ENCODE assay signal across 8 cellular contexts in the genomic region with DNA sequence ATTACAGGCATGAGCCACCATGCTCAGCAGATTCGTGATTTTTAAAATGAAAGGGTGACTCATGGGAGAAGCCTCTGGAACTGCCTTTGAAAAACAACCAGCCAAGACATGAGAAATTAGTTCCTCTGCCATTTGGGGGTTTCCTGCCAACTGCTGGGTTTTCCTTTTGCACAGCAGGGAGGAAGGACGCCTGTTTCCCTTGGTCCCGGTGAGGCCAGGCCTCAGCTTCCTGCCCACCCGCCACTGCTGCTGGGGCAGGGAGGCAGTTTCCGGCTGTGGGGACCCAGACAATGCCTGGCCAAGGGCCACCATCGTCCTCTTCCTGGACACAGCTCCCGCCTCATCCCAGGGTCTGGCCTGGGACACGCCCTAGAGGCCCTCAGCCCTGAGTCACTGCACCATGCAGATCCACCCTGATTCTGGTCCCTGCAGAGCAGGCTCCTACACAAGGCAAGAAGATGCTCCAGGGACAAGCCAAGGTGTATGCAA. TPM values are rescaled to one million over a fixed set of nuclear protein-coding genes. Genes with fewer than 3 reads are reported as not detected.
DNase-seq lines count a peak whose midpoint lies in the region; TF ChIP-seq lines count a peak whose summit lies in the region.

No MANE protein-coding gene starts in this region.

- H3K4me1 Mint-ChIP-seq in activated CD4-positive, alpha-beta T cell treated with anti-CD3 and anti-CD28 coated beads, Interleukin-2, amount 10 ng/mL, durations not matched to agents 7 days and 5 days: peaks cover 52% of the 10 kb centered on the region

- peak; percentile 17 for DNase-seq in activated T-cell treated with anti-CD3 and anti-CD28 coated beads for 24 hours (ENCODE audit: low read depth)
- no peak for DNase-seq in activated T-cell treated with anti-CD3 and anti-CD28 coated beads, Interleukin-2, amount 50 U/mL, for 1 hour
- no peak for DNase-seq in activated CD4-positive, alpha-beta T cell treated with anti-CD3 and anti-CD28 coated beads, Interleukin-2, amount 10 ng/mL, durations not matched to agents 7 days and 5 days
- peak; percentile 70 for DNase-seq in fibroblast of villous mesenchyme (ENCODE audit: low read depth)
- peak; percentile 91 for DNase-seq in sigmoid colon
- no peak for DNase-seq in activated gamma-delta T cell treated with Interleukin-2 at 50 U/mL for 16 hours
- no peak for DNase-seq in HEK293T (ENCODE audit: extremely low spot score)
- no peak for DNase-seq in NCI-H2227 (lab: John Stamatoyannopoulos, UW; ENCODE audit: unreplicated experiment)

- no peaks in the 10 kb centered on the region for H3K9me3 ChIP-seq in sigmoid colon

- no peaks in the 10 kb centered on the region for H3K27me3 ChIP-seq in sigmoid colon

- peaks cover 0 to 20% (median 9%) of the 10 kb centered on the region in 4 donors for H3K36me3 ChIP-seq in sigmoid colon

- no peaks in the 10 kb centered on the region for H3K9me3 Mint-ChIP-seq in activated CD4-positive, alpha-beta T cell treated with anti-CD3 and anti-CD28 coated beads, Interleukin-2, amount 10 ng/mL, durations not matched to agents 7 days and 5 days

- H3K27ac Mint-ChIP-seq in activated CD4-positive, alpha-beta T cell treated with anti-CD3 and anti-CD28 coated beads, Interleukin-2, amount 10 ng/mL, durations not matched to agents 7 days and 5 days: peak overlapping the region; percentile 74

- H3K36me3 Mint-ChIP-seq in activated CD4-positive, alpha-beta T cell treated with anti-CD3 and anti-CD28 coated beads, Interleukin-2, amount 10 ng/mL, durations not matched to agents 7 days and 5 days (ENCODE audit: low read depth): peaks cover 2% of the 10 kb centered on the region

- peaks cover 0 to 79% (median 64%) of the 10 kb centered on the region in 4 donors for H3K4me1 ChIP-seq in sigmoid colon

- peak overlapping the region; percentile 94 to 96 (median 94) for H3K27ac ChIP-seq in sigmoid colon

- POLR2A ChIA-PET in activated CD4-positive, alpha-beta T cell treated with anti-CD3 and anti-CD28 coated beads, Interleukin-2, amount 10 ng/mL, durations not matched to agents 7 days and 5 days (lab: Charles Lee): no interaction called here
- POLR2A ChIA-PET in HEK293T (lab: Yijun Ruan, JAX): no interaction called here

- TF ChIP-seq POLR2A in sigmoid colon (IDR thresholded peaks at IDR 0.05): no peak

- no peak for TF ChIP-seq CTCF in fibroblast of villous mesenchyme (IDR thresholded peaks at IDR 0.05; ENCODE audit: insufficient read depth, low read depth, low read length)
- TF ChIP-seq CTCF in sigmoid colon (IDR thresholded peaks at IDR 0.05): no peak

- H3K27me3 Mint-ChIP-seq in activated CD4-positive, alpha-beta T cell treated with anti-CD3 and anti-CD28 coated beads, Interleukin-2, amount 10 ng/mL, durations not matched to agents 7 days and 5 days: no peaks in the 10 kb centered on the region

- H3K4me3 Mint-ChIP-seq in activated CD4-positive, alpha-beta T cell treated with anti-CD3 and anti-CD28 coated beads, Interleukin-2, amount 10 ng/mL, durations not matched to agents 7 days and 5 days: no peak overlapping the region

- CTCF ChIA-PET in activated CD4-positive, alpha-beta T cell treated with anti-CD3 and anti-CD28 coated beads, Interleukin-2, amount 10 ng/mL, durations not matched to agents 7 days and 5 days (lab: Charles Lee): interaction anchor here (0.6 to 7.0 kb wide), 2 partner anchors 9 to 398 kb away, joined by 3 to 73 read pairs; a partner anchor contains a TSS
- CTCF ChIA-PET in HEK293T (lab: Yijun Ruan, JAX): interaction anchor here (0.6 kb wide), 1 partner anchor 53 kb away, joined by 3 read pairs; no protein-coding TSS in a partner anchor

- WGBS in sigmoid colon, 2 donors: 34 to 65% methylated on average over 8 of the region's 8 CpGs

- TF ChIP-seq EP300 in sigmoid colon (IDR thresholded peaks at IDR 0.05): peak in 1 of 4 donors; percentile 5

- intact Hi-C loops in sigmoid colon (cut with DNase I): no loop called here

- no peak overlapping the region for H3K4me3 ChIP-seq in fibroblast of villous mesenchyme (ENCODE audit: low read depth, low read length)
- no peak overlapping the region for H3K4me3 ChIP-seq in sigmoid colon

TF ChIP-seq in HEK293T, 16 proteins besides CTCF, POLR2A, EP300 and RAD21:
- no peak for TF ChIP-seq SP1 (IDR thresholded peaks at IDR 0.05)
- TF ChIP-seq BHLHE40 (IDR thresholded peaks at IDR 0.05; ENCODE audit: borderline replicate concordance): no peak
- TF ChIP-seq, protein P1, sequence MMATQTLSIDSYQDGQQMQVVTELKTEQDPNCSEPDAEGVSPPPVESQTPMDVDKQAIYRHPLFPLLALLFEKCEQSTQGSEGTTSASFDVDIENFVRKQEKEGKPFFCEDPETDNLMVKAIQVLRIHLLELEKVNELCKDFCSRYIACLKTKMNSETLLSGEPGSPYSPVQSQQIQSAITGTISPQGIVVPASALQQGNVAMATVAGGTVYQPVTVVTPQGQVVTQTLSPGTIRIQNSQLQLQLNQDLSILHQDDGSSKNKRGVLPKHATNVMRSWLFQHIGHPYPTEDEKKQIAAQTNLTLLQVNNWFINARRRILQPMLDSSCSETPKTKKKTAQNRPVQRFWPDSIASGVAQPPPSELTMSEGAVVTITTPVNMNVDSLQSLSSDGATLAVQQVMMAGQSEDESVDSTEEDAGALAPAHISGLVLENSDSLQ (IDR thresholded peaks at IDR 0.05): no peak
- TF ChIP-seq CTBP1 (IDR thresholded peaks at IDR 0.05; ENCODE audit: borderline replicate concordance): no peak
- TF ChIP-seq HDGF (IDR thresholded peaks at IDR 0.05; ENCODE audit: borderline replicate concordance): no peak
- TF ChIP-seq ARNT (IDR thresholded peaks at IDR 0.05): no peak
- TF ChIP-seq ZNF384 (IDR thresholded peaks at IDR 0.05): no peak
- no peak for TF ChIP-seq LEF1 (IDR thresholded peaks at IDR 0.05; ENCODE audit: borderline replicate concordance)
- no peak for TF ChIP-seq SUZ12 (IDR thresholded peaks at IDR 0.05)
- TF ChIP-seq FOXA1 (IDR thresholded peaks at IDR 0.05): no peak
- TF ChIP-seq FOXM1 (IDR thresholded peaks at IDR 0.05; ENCODE audit: borderline replicate concordance): no peak
- no peak for TF ChIP-seq TARDBP (IDR thresholded peaks at IDR 0.05)
- TF ChIP-seq FOXK2 (IDR thresholded peaks at IDR 0.05): no peak

RNA-seq across cellular contexts. Expression of a gene that starts 10.2 kb away (rescaled TPM):
- total RNA-seq in activated CD4-positive, alpha-beta T cell treated with anti-CD3 and anti-CD28 coated beads, Interleukin-2, amount 10 ng/mL, durations not matched to agents 7 days and 5 days: 10 to 100 TPM; 15.1 to 20.4 TPM
- total RNA-seq in fibroblast of villous mesenchyme: 33.2 and 36.7 TPM in 2 replicates
- total RNA-seq in sigmoid colon: 10 to 100 TPM; 20.3 to 39.2 (median 30.6) TPM
- 10 to 100 TPM in 1 of 3 donors, 1 to 10 TPM in 2; 2.5 to 12.4 (median 5.4) TPM for polyA plus RNA-seq in sigmoid colon

RNA-seq across cellular contexts. Expression of a gene that starts 40.1 kb away (rescaled TPM):
- 10 to 100 TPM; 45.6 to 51.6 TPM for total RNA-seq in activated CD4-positive, alpha-beta T cell treated with anti-CD3 and anti-CD28 coated beads, Interleukin-2, amount 10 ng/mL, durations not matched to agents 7 days and 5 days
- total RNA-seq in fibroblast of villous mesenchyme: 31.6 and 33.2 TPM in 2 replicates
- 10 to 100 TPM; 12.1 to 45.1 (median 20.2) TPM for total RNA-seq in sigmoid colon
- polyA plus RNA-seq in sigmoid colon: 10 to 100 TPM in 1 of 3 donors, 1 to 10 TPM in 2; 3.5 to 18.6 (median 9.0) TPM

Comparison
In these comparisons a context has a peak if more than half of its experiments do, and no peak if none do; other contexts are left out.
1. DNase-seq: peak in activated T-cell treated with anti-CD3 and anti-CD28 coated beads for 24 hours (single experiment), fibroblast of villous mesenchyme (single experiment) and sigmoid colon (single experiment); none in activated T-cell treated with anti-CD3 and anti-CD28 coated beads, Interleukin-2, amount 50 U/mL, for 1 hour (single experiment), activated CD4-positive, alpha-beta T cell treated with anti-CD3 and anti-CD28 coated beads, Interleukin-2, amount 10 ng/mL, durations not matched to agents 7 days and 5 days (single experiment), activated gamma-delta T cell treated with Interleukin-2 at 50 U/mL for 16 hours (single experiment), HEK293T (single experiment) and NCI-H2227 (single experiment).